In genomic region chr6:26197736-26198625, GRCh38 we compare ENCODE assay signal across 8 cellular contexts.
DNase-seq lines count a peak whose midpoint lies in the region; ATAC-seq and TF ChIP-seq lines count a peak whose summit lies in the region.

No MANE protein-coding gene starts in this region.

- peaks cover 9% of the 10 kb centered on the region for H3K79me2 ChIP-seq in GM23248 (ENCODE audit: insufficient read depth)
- H3K79me2 ChIP-seq in PC-9 (ENCODE audit: low read depth), result peaks cover 28% of the 10 kb centered on the region

- no peak for DNase-seq in AG09309 (ENCODE audit: low read depth)
- peak; percentile 49 for DNase-seq in GM23248
- DNase-seq in PC-9, result peak; percentile 26 to 60
- peak in 1 of 4 donors; percentile 19 for DNase-seq in body of pancreas
- peak in 1 of 3 donors; percentile 62 for DNase-seq in right lobe of liver
- no peak for DNase-seq in AG08395 (ENCODE audit: low spot score)

- H3K4me1 ChIP-seq in GM23248 (ENCODE audit: insufficient read depth), result peaks cover 12% of the 10 kb centered on the region
- peaks cover 11% of the 10 kb centered on the region for H3K4me1 ChIP-seq in PC-9 (replicated peaks; ENCODE audit: insufficient read depth)
- H3K4me1 ChIP-seq in body of pancreas, result no peaks in the 10 kb centered on the region
- peaks cover 0 to 20% (median 3%) of the 10 kb centered on the region in 4 donors for H3K4me1 ChIP-seq in right lobe of liver

- intact Hi-C loops in PC-9 (cut with micrococcal nuclease; ENCODE audit: unreplicated experiment), result loop anchor here (5.0 to 10.0 kb wide), 3 partner anchors 133 to 934 kb away; partner anchors contain the start of gene ABT1
- intact Hi-C loops in body of pancreas (cut with DNase I), result no loop called here
- intact Hi-C loops in right lobe of liver (cut with DNase I), result no loop called here

- H3K36me3 ChIP-seq in GM23248 (ENCODE audit: low read depth) (no peaks in the 10 kb centered on the region), PC-9 (ENCODE audit: low read depth) (0 out of 2 replicates have a peak, but pooled peaks cover 4% of the 10 kb centered on the region), body of pancreas (replicated peaks in 1 of 2; ENCODE audit: insufficient read depth in 1 of 2, low read depth in 2 of 2) (no peaks in the 10 kb centered on the region), right lobe of liver (no peaks in the 10 kb centered on the region)

- ATAC-seq in body of pancreas (no peak), right lobe of liver (peak in 3 of 4 donors; percentile 8 to 18 (median 12)), GM19023 (IDR thresholded peaks at IDR 0.05; ENCODE audit: unreplicated experiment) (no peak)

- H2AFZ ChIP-seq in GM23248, result peak overlapping the region; percentile 65
- peak overlapping the region; percentile 76 for H2AFZ ChIP-seq in PC-9

- TF ChIP-seq CTCF in AG09309 (IDR thresholded peaks at IDR 0.05; ENCODE audit: control insufficient read depth, insufficient read depth, low read depth, low read length, missing control alignments), result no peak
- 0 out of 2 replicates have a peak, but pooled peaks have one; percentile 7 for TF ChIP-seq CTCF in PC-9 (conservative IDR thresholded peaks at IDR 0.05)
- TF ChIP-seq CTCF in body of pancreas (IDR thresholded peaks at IDR 0.05), result no peak
- peak in 1 of 4 donors; percentile 10 for TF ChIP-seq CTCF in right lobe of liver (IDR thresholded peaks at IDR 0.05)

- H3K9me3 ChIP-seq in GM23248 (ENCODE audit: low read depth) (no peaks in the 10 kb centered on the region), PC-9 (ENCODE audit: insufficient read depth, low read depth) (no peaks in the 10 kb centered on the region), body of pancreas (no peaks in the 10 kb centered on the region), right lobe of liver (no peaks in the 10 kb centered on the region)

- TF ChIP-seq POLR2A in body of pancreas (IDR thresholded peaks at IDR 0.05) (peak in 1 of 3 donors; percentile 2), right lobe of liver (IDR thresholded peaks at IDR 0.05) (no peak)

- no TSS peak for BruUV-seq in PC-9 (replicated peaks; lab: Mats Ljungman, UMichigan)

- H3K4me3 ChIP-seq in AG09309 (ENCODE audit: control insufficient read depth, low read depth, low read length), result peak overlapping the region; percentile 60
- peak overlapping the region; percentile 75 for H3K4me3 ChIP-seq in GM23248
- peak overlapping the region; percentile 77 for H3K4me3 ChIP-seq in PC-9
- H3K4me3 ChIP-seq in body of pancreas, result no peak overlapping the region
- peak overlapping the region; percentile 47 to 69 (median 61) for H3K4me3 ChIP-seq in right lobe of liver

- WGBS in GM23248 (ENCODE audit: low coverage in 1 of 2, low lambda C conversion rate in 2 of 2, missing lambda C conversion rate in 2 of 2), 2 experiments, result 11 to 13% methylated on average over 23 of the region's 23 CpGs
- WGBS in body of pancreas, 2 donors, result 7% methylated on average over 23 of the region's 23 CpGs
- WGBS in right lobe of liver (ENCODE audit: insufficient coverage, low coverage, low lambda C conversion rate, missing lambda C conversion rate), result 1% methylated on average over 23 of the region's 23 CpGs

- H3K27me3 ChIP-seq in GM23248 (replicated peaks; ENCODE audit: insufficient read depth), result no peaks in the 10 kb centered on the region
- no peaks in the 10 kb centered on the region for H3K27me3 ChIP-seq in PC-9 (ENCODE audit: insufficient read depth, low read depth)
- peaks cover 5 to 8% of the 10 kb centered on the region in 2 donors for H3K27me3 ChIP-seq in body of pancreas
- no peaks in the 10 kb centered on the region for H3K27me3 ChIP-seq in right lobe of liver

- H4K20me1 ChIP-seq in GM23248 (ENCODE audit: insufficient read depth), result no peaks in the 10 kb centered on the region
- no peaks in the 10 kb centered on the region for H4K20me1 ChIP-seq in PC-9 (ENCODE audit: insufficient read depth)

- H3K4me2 ChIP-seq in GM23248 (ENCODE audit: unreplicated experiment) (peak overlapping the region; percentile 98), PC-9 (peak overlapping the region; percentile 94)

- CTCF ChIA-PET in PC-9 (lab: Charles Lee), result interaction anchor here (0.6 to 1.9 kb wide), 4 partner anchors 9 to 340 kb away, joined by 3 to 8 read pairs (median 6); partner anchors contain the start of gene HMGN4

- peak overlapping the region; percentile 85 for H3K9ac ChIP-seq in GM23248

- H3K27ac ChIP-seq in GM23248 (peak overlapping the region; percentile 68), PC-9 (peak overlapping the region; percentile 85), body of pancreas (peak overlapping the region; percentile 5 to 90 (median 82)), right lobe of liver (peak overlapping the region; percentile 67 to 88 (median 69)), temporal lobe (ENCODE audit: low read depth, low read length) (peak overlapping the region; percentile 87)

- in situ Hi-C loops in GM23248 (cut with MboI), result loop anchor here (25.0 kb wide), 1 partner anchor 939 kb away; a partner anchor contains a TSS

- H3K9me2 ChIP-seq in GM23248 (ENCODE audit: insufficient read depth), result no peaks in the 10 kb centered on the region
- no peaks in the 10 kb centered on the region for H3K9me2 ChIP-seq in PC-9 (ENCODE audit: insufficient read depth)

- POLR2A ChIA-PET in PC-9 (lab: Charles Lee; ENCODE audit: unreplicated experiment), result interaction anchor here (0.5 to 3.8 kb wide), 24 partner anchors 10 to 1673 kb away, joined by 3 to 148 read pairs (median 10); partner anchors contain the start of gene CARMIL1

- H3F3A ChIP-seq in GM23248 (ENCODE audit: insufficient read depth) (peaks cover 37% of the 10 kb centered on the region), PC-9 (ENCODE audit: insufficient read depth, low read depth) (peaks cover 34% of the 10 kb centered on the region)

Comparison
In these comparisons a context has a peak if more than half of its experiments do, and no peak if none do; other contexts are left out.
1. DNase-seq: peak in GM23248 (single experiment) and PC-9 (2 of 2); none in AG09309 (single experiment) and AG08395 (single experiment).
2. H3K4me3 ChIP-seq: peak in AG09309 (single experiment), GM23248 (single experiment), PC-9 (single experiment) and right lobe of liver (3 of 3); none in body of pancreas (0 of 2).
3. ATAC-seq: peak in right lobe of liver (3 of 4); none in body of pancreas (single experiment) and GM19023 (single experiment).
4. Peak in every context shown above with its lines, with median percentiles within 50 percentile points of each other: H3K27ac ChIP-seq.